In genomic region chr7:105531797-105532671, GRCh38 we compare ENCODE assay signal across 8 cellular contexts. TPM values are rescaled to one million over a fixed set of nuclear protein-coding genes. Genes with fewer than 3 reads are reported as not detected.
DNase-seq lines count a peak whose midpoint lies in the region; ATAC-seq and TF ChIP-seq lines count a peak whose summit lies in the region.

TSS of gene RINT1 (plus strand) at chr7:105532201. CDS start at chr7:105532316, 115 bp downstream.

- no peaks in the 10 kb centered on the region for H3K27me3 ChIP-seq in thymus (ENCODE audit: control insufficient read depth, insufficient read depth)

- peak; percentile 98 for TF ChIP-seq POLR2A in NB4 (IDR thresholded peaks at IDR 0.05; ENCODE audit: extremely low read depth, insufficient read length)

- under 1% methylated on average over 42 of the region's 42 CpGs for WGBS in thymus

- peak within 1 kb of the TSS; percentile 97 for H3K27ac Mint-ChIP-seq in activated naive CD4-positive, alpha-beta T cell treated with anti-CD3 and anti-CD28 coated beads, Interleukin-2, amount 50 U/mL, for 24 hours
- peak within 1 kb of the TSS; percentile 86 for H3K27ac Mint-ChIP-seq in osteocyte (ENCODE audit: unreplicated experiment)

- no peaks in the 10 kb centered on the region for H3K9me3 Mint-ChIP-seq in activated naive CD4-positive, alpha-beta T cell treated with anti-CD3 and anti-CD28 coated beads, Interleukin-2, amount 50 U/mL, for 24 hours
- no peaks in the 10 kb centered on the region for H3K9me3 Mint-ChIP-seq in osteocyte (ENCODE audit: unreplicated experiment)

- TF ChIP-seq CTCF in GM10266 (IDR thresholded peaks at IDR 0.05; ENCODE audit: control insufficient read depth, insufficient read depth, low read depth, missing control alignments) (peak; percentile 91), NB4 (IDR thresholded peaks at IDR 0.05; ENCODE audit: low read depth, low read length) (peak; percentile 97), osteocyte (IDR thresholded peaks at IDR 0.05) (peak; percentile 85)

- peak; percentile 94 for ATAC-seq in HG02571 (IDR thresholded peaks at IDR 0.05; ENCODE audit: unreplicated experiment)
- ATAC-seq in SK-N-SH treated with all-trans-retinoic acid at 6 μM for 48 hours: peak; percentile 100

- H3K4me3 ChIP-seq in NB4 (ENCODE audit: low read depth, low read length) (peak within 1 kb of the TSS; percentile 86), thymus (ENCODE audit: low read length) (peak within 1 kb of the TSS; percentile 65)

- H3K4me1 ChIP-seq in thymus (ENCODE audit: control insufficient read depth, insufficient read depth, low read length): peaks cover 11% of the 10 kb centered on the region

- no peaks in the 10 kb centered on the region for H3K9me3 ChIP-seq in thymus (ENCODE audit: control insufficient read depth)

- peaks cover 45% of the 10 kb centered on the region for H3K4me1 Mint-ChIP-seq in activated naive CD4-positive, alpha-beta T cell treated with anti-CD3 and anti-CD28 coated beads, Interleukin-2, amount 50 U/mL, for 24 hours
- H3K4me1 Mint-ChIP-seq in osteocyte (ENCODE audit: unreplicated experiment): peaks cover 17% of the 10 kb centered on the region

- peak within 1 kb of the TSS; percentile 88 for H3K27ac ChIP-seq in thymus (ENCODE audit: low read depth)

- peaks cover 4% of the 10 kb centered on the region for H3K36me3 Mint-ChIP-seq in activated naive CD4-positive, alpha-beta T cell treated with anti-CD3 and anti-CD28 coated beads, Interleukin-2, amount 50 U/mL, for 24 hours
- peaks cover 3% of the 10 kb centered on the region for H3K36me3 Mint-ChIP-seq in osteocyte (ENCODE audit: unreplicated experiment)

- no peaks in the 10 kb centered on the region for H3K36me3 ChIP-seq in thymus (ENCODE audit: control insufficient read depth, insufficient read depth)

- H3K4me3 Mint-ChIP-seq in activated naive CD4-positive, alpha-beta T cell treated with anti-CD3 and anti-CD28 coated beads, Interleukin-2, amount 50 U/mL, for 24 hours: peak within 1 kb of the TSS; percentile 94
- peak within 1 kb of the TSS; percentile 94 for H3K4me3 Mint-ChIP-seq in osteocyte (ENCODE audit: unreplicated experiment)

- no peaks in the 10 kb centered on the region for H3K27me3 Mint-ChIP-seq in activated naive CD4-positive, alpha-beta T cell treated with anti-CD3 and anti-CD28 coated beads, Interleukin-2, amount 50 U/mL, for 24 hours
- H3K27me3 Mint-ChIP-seq in osteocyte (ENCODE audit: unreplicated experiment): peaks cover under 1% of the 10 kb centered on the region

- DNase-seq in GM10266 (ENCODE audit: extremely low spot score) (peak; percentile 84), NB4 (ENCODE audit: low read depth) (peak; percentile 98), glomerular endothelial cell (ENCODE audit: extremely low read depth, low read depth, low spot score) (peak; percentile 50), osteocyte (ENCODE audit: extremely low spot score, unreplicated experiment) (peak; percentile 97)

TF ChIP-seq in SK-N-SH treated with all-trans-retinoic acid at 6 μM for 48 hours, 23 proteins besides CTCF, POLR2A, EP300 and RAD21:
- TF ChIP-seq CSRNP3 (CRISPR knock-in tag; IDR thresholded peaks at IDR 0.05) (0 out of 2 replicates have a peak, but pooled peaks have one; percentile 29), CSDC2 (CRISPR knock-in tag; IDR thresholded peaks at IDR 0.05) (no peak), ZFP3 (CRISPR knock-in tag; IDR thresholded peaks at IDR 0.05) (0 out of 2 replicates have a peak, but pooled peaks have one; percentile 16), ZNF70 (CRISPR knock-in tag; IDR thresholded peaks at IDR 0.05) (0 out of 2 replicates have a peak, but pooled peaks have one; percentile 41), GLIS3 (CRISPR knock-in tag; IDR thresholded peaks at IDR 0.05) (peak; percentile 37; the same call in 1 of the 2 replicates)

RNA-seq across cellular contexts. Expression of gene RINT1, which starts in this region (rescaled TPM):
- total RNA-seq in glomerular endothelial cell (16.6 and 16.8 TPM in 2 replicates), osteocyte (18.6 and 21.0 TPM in 2 replicates)
- polyA plus RNA-seq in thymus: 42.3 TPM

Comparison
In these comparisons a context has a peak if more than half of its experiments do, and no peak if none do; other contexts are left out.
1. Peak in every context shown above with its lines: DNase-seq, ATAC-seq, H3K4me3 ChIP-seq and H3K27ac ChIP-seq.